12 cellular contexts compared by ENCODE assay signal in the genomic region with DNA sequence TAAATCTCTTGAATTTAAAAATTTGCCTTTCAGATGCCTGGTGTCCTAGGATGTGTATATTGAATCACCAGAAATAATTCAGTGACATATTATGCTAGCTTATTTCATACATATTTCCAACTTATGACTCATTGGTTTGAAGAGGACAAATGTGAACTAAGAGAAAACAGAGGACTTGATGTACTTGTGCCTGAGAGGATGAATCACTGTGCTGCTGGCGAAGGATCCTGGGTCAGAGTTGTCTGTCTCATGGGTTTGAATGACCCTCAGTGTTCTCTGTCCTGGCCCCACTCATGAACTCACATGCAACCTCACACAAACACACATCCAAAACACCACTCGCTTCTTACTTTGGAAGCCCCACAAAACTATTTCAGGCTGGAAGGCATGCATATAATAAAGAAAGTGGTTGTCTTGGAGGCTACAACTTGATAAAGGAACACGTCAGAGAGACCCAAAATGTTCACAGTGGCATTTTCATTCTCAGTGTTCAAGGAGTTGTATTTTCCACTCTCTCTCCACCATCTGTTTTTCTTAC.
DNase-seq lines count a peak whose midpoint lies in the region; ATAC-seq and TF ChIP-seq lines count a peak whose summit lies in the region.
"Had no signal": no experiment of that assay in that cellular context is flagged by ENCODE, and none has a peak within 500 bp of the region (broad histone marks: within the 10 kb centered on the region; RNA-seq: fewer than 3 reads in every experiment).

No MANE protein-coding gene starts in this region.

- intact Hi-C loops in ascending aorta (cut with DNase I) (loop anchor here (2.0 to 5.0 kb wide), 3 partner anchors 127 to 533 kb away; no protein-coding TSS in a partner anchor), heart right ventricle (cut with DNase I) (loop anchor here in 5 of 10 donors (5.0 to 10.0 kb wide), 6 partner anchors 95 to 137 kb away; partner anchors contain the start of gene SPRY2 (in 2 of the 5)), sigmoid colon (cut with DNase I) (loop anchor here (2.0 kb wide), 1 partner anchor 129 kb away; the partner anchor contains the start of gene SPRY2)

- ATAC-seq in heart right ventricle (peak; percentile 94 to 99 (median 98)), HG03175 (IDR thresholded peaks at IDR 0.05; ENCODE audit: unreplicated experiment) (no peak)
- ATAC-seq: activated CD8-positive, alpha-beta T cell treated with anti-CD3 and anti-CD28 coated beads for 36 hours had no signal

- H3K27ac ChIP-seq in ascending aorta, result peak overlapping the region; percentile 85 to 91
- peak overlapping the region; percentile 67 to 90 (median 83) for H3K27ac ChIP-seq in heart right ventricle
- H3K27ac ChIP-seq in sigmoid colon, result peak overlapping the region; percentile 58 to 84 (median 75)

- no peak for TF ChIP-seq POLR2A in sigmoid colon (IDR thresholded peaks at IDR 0.05)

- no peak for TF ChIP-seq CTCF in ascending aorta (IDR thresholded peaks at IDR 0.05)
- TF ChIP-seq CTCF in heart right ventricle (IDR thresholded peaks at IDR 0.05), result no peak
- TF ChIP-seq CTCF in sigmoid colon (IDR thresholded peaks at IDR 0.05), result no peak

- H3K27me3 ChIP-seq in ascending aorta, result no peaks in the 10 kb centered on the region
- no peaks in the 10 kb centered on the region for H3K27me3 ChIP-seq in heart right ventricle
- no peaks in the 10 kb centered on the region for H3K27me3 ChIP-seq in sigmoid colon

- H3K4me3 ChIP-seq in ascending aorta (peak overlapping the region in 1 of 2 donors; percentile 14), heart right ventricle (peak overlapping the region in 1 of 10 donors; percentile 10), sigmoid colon (no peak overlapping the region)

- no peaks in the 10 kb centered on the region for H3K9me3 ChIP-seq in ascending aorta
- peaks cover 0 to 7% (median 0%) of the 10 kb centered on the region in 11 donors for H3K9me3 ChIP-seq in heart right ventricle
- H3K9me3 ChIP-seq in sigmoid colon, result no peaks in the 10 kb centered on the region

- peak; percentile 2 for DNase-seq in GM04504 (ENCODE audit: low read depth)
- DNase-seq in ascending aorta (ENCODE audit: low spot score in 2 of 2), result peak; percentile 62 to 93
- DNase-seq in heart right ventricle, result peak; percentile 50 to 73
- DNase-seq in sigmoid colon, result peak; percentile 96
- DNase-seq in ureter (ENCODE audit: low spot score), result no peak
- DNase-seq in NCI-H2107 treated with DMSO at 0.1 percent for 48 hours (lab: John Stamatoyannopoulos, UW; ENCODE audit: unreplicated experiment), result no peak
- DNase-seq in activated naive CD4-positive, alpha-beta T cell treated with anti-CD3 and anti-CD28 coated beads, Interleukin-2, amount 50 U/mL, for 16 hours, result no peak
- DNase-seq: activated CD8-positive, alpha-beta T cell treated with anti-CD3 and anti-CD28 coated beads for 36 hours; glutamatergic neuron; NCI-H1694; stimulated activated CD4-positive, alpha-beta T cell treated with anti-CD3 and anti-CD28 coated beads, Interleukin-2, amount 100 ng/mL, for 24 hours had no signal

- WGBS in heart right ventricle, 2 donors, result 29 to 38% methylated on average over 3 of the region's 3 CpGs
- 70 to 74% methylated on average over 3 of the region's 3 CpGs for WGBS in sigmoid colon, 2 donors

- TF ChIP-seq EP300 in sigmoid colon (IDR thresholded peaks at IDR 0.05), result peak; percentile 62 to 90 (median 70)

- peaks cover 11 to 24% of the 10 kb centered on the region in 2 donors for H3K4me1 ChIP-seq in ascending aorta
- H3K4me1 ChIP-seq in heart right ventricle, result peaks cover 0 to 40% (median 32%) of the 10 kb centered on the region in 9 donors
- peaks cover 2 to 15% (median 10%) of the 10 kb centered on the region in 4 donors for H3K4me1 ChIP-seq in sigmoid colon

- no peaks in the 10 kb centered on the region for H3K36me3 ChIP-seq in ascending aorta
- H3K36me3 ChIP-seq in heart right ventricle, result no peaks in the 10 kb centered on the region
- no peaks in the 10 kb centered on the region for H3K36me3 ChIP-seq in sigmoid colon

Comparison
In these comparisons a context has a peak if more than half of its experiments do, and no peak if none do; other contexts are left out.
1. DNase-seq: peak in GM04504 (single experiment), ascending aorta (2 of 2), heart right ventricle (2 of 2) and sigmoid colon (single experiment); none in ureter (single experiment), NCI-H2107 treated with DMSO at 0.1 percent for 48 hours (single experiment) and activated naive CD4-positive, alpha-beta T cell treated with anti-CD3 and anti-CD28 coated beads, Interleukin-2, amount 50 U/mL, for 16 hours (single experiment).
2. Peak in every context shown above with its lines, with median percentiles within 50 percentile points of each other: H3K27ac ChIP-seq.